Comparison of ENCODE assay signal across 1 cellular context in the genomic region with DNA sequence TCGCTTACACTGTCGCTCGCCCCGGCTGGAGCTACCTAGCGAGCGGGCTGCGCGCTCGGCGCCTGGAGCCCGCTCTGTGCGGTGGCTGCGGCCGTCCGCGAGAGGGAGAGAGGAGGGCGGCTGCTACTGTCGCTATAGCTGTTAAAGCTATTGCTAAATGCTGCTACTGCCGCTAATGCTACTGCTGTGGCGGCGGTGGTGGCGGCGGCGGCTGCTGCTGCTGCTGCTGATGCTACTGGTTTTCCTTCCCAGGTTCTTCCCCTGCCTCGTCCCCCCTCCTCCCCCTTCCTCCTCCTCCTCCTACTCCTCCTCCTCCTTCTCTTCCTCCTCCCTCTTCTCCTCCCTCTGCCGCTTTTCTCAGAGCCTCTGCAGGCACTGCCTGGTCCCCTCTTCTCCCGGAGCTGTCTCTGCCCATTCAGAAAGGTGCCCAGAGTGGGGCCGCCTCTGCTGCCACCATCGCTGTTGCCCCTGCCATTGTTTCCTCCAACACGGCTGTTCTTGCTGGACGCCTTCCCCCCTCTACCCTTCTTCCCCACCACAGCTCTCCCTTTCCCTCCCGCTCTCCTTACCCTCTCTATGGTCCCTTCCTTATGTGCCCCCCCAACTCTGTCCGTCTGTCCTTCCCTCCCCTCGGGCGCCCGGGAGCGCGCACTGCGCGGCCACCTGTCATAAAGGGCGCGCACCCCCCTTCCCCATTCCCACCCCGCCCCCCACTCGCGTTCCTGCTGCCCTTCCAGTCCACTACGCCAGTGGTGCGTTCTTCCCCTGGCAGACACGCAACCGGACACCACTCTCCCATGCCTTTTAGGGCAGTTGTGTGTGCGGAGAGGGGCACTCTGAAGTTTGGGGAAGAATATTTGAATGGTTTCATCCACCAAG.
TF ChIP-seq lines count a peak whose summit lies in the region.

A gene (minus strand): TSS at position 243 of the 879 bp plus-strand sequence.

TF ChIP-seq in H1, 55 proteins besides CTCF, POLR2A, EP300 and RAD21:
- TF ChIP-seq ZNF274 (IDR thresholded peaks at IDR 0.05; ENCODE audit: borderline replicate concordance, extremely low read depth, low read length) = no peak
- TF ChIP-seq KDM4A (IDR thresholded peaks at IDR 0.05; ENCODE audit: low read depth, low read length, severe bottlenecking) = peak; percentile 23
- TF ChIP-seq MAFK (IDR thresholded peaks at IDR 0.05; ENCODE audit: low read depth, low read length) = no peak
